ENCODE assay signal across 9 cellular contexts in the genomic region with DNA sequence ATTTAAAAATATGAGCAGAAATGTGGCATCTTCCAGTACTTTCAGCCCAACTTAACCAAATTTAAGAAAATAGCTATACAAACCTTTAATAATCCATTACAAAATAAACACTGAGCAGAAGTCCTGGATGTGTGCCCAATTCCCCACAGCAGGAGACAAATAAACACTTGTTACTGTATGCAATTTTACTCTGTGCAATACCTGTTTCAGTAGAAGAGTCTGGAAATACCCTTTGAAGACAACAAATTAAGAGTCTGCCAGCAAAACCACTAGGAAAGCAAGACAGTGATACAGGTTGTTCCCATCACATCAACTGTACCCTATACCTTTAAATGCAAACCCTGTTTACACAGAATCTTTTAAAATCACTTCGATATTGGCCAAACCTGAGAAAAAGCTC. TPM values are rescaled to one million over a fixed set of nuclear protein-coding genes. Genes with fewer than 3 reads are reported as not detected.
A peak's percentile ranks its signal among the peaks of the same experiment; 100 is the strongest.
DNase-seq lines count a peak whose midpoint lies in the region; ATAC-seq lines count a peak whose summit lies in the region.
"Had no signal": no experiment of that assay in that cellular context is flagged by ENCODE, and none has a peak within 500 bp of the region (broad histone marks: within the 10 kb centered on the region; RNA-seq: fewer than 3 reads in every experiment).

No MANE protein-coding gene starts in this region.

- H3K27ac Mint-ChIP-seq in activated CD4-positive, alpha-beta memory T cell treated with anti-CD3 and anti-CD28 coated beads, Interleukin-2, amount 10 ng/mL, durations not matched to agents 7 days and 5 days: no peak overlapping the region

- POLR2A ChIA-PET in activated CD4-positive, alpha-beta memory T cell treated with anti-CD3 and anti-CD28 coated beads, Interleukin-2, amount 10 ng/mL, durations not matched to agents 7 days and 5 days (lab: Charles Lee): no interaction called here

- H3K9me3 Mint-ChIP-seq in activated CD4-positive, alpha-beta memory T cell treated with anti-CD3 and anti-CD28 coated beads, Interleukin-2, amount 10 ng/mL, durations not matched to agents 7 days and 5 days: no peaks in the 10 kb centered on the region

- ATAC-seq in HG02852 (IDR thresholded peaks at IDR 0.05; ENCODE audit: unreplicated experiment) (peak; percentile 87), esophagus mucosa (peak; percentile 22), HG03135 (IDR thresholded peaks at IDR 0.05; ENCODE audit: unreplicated experiment) (no peak)
- ATAC-seq: sciatic nerve had no signal

- peaks cover 23% of the 10 kb centered on the region for H3K4me1 Mint-ChIP-seq in activated CD4-positive, alpha-beta memory T cell treated with anti-CD3 and anti-CD28 coated beads, Interleukin-2, amount 10 ng/mL, durations not matched to agents 7 days and 5 days

- DNase-seq in DMS53 treated with DMSO at 0.1 percent for 48 hours (lab: John Stamatoyannopoulos, UW; ENCODE audit: unreplicated experiment) (peak; percentile 82), NCI-H345 (lab: John Stamatoyannopoulos, UW) (peak; percentile 85), HUDEP-2 (lab: John Stamatoyannopoulos, UW; ENCODE audit: unreplicated experiment in 76 of 76) (no peak), Ammon's horn (ENCODE audit: low spot score) (no peak)
- DNase-seq in activated CD4-positive, alpha-beta memory T cell treated with anti-CD3 and anti-CD28 coated beads, Interleukin-2, amount 10 ng/mL, durations not matched to agents 7 days and 5 days: no peak

- H3K4me3 Mint-ChIP-seq in activated CD4-positive, alpha-beta memory T cell treated with anti-CD3 and anti-CD28 coated beads, Interleukin-2, amount 10 ng/mL, durations not matched to agents 7 days and 5 days: no peak overlapping the region

- CTCF ChIA-PET in activated CD4-positive, alpha-beta memory T cell treated with anti-CD3 and anti-CD28 coated beads, Interleukin-2, amount 10 ng/mL, durations not matched to agents 7 days and 5 days (lab: Charles Lee): no interaction called here

- H3K36me3 Mint-ChIP-seq in activated CD4-positive, alpha-beta memory T cell treated with anti-CD3 and anti-CD28 coated beads, Interleukin-2, amount 10 ng/mL, durations not matched to agents 7 days and 5 days (ENCODE audit: low read depth): peaks cover 19% of the 10 kb centered on the region

- H3K27me3 Mint-ChIP-seq in activated CD4-positive, alpha-beta memory T cell treated with anti-CD3 and anti-CD28 coated beads, Interleukin-2, amount 10 ng/mL, durations not matched to agents 7 days and 5 days: no peaks in the 10 kb centered on the region

RNA-seq across cellular contexts. Expression of gene RNU4ATAC, which starts 41.4 kb away (rescaled TPM):
- not detected for total RNA-seq in esophagus mucosa
- not detected for total RNA-seq in activated CD4-positive, alpha-beta memory T cell treated with anti-CD3 and anti-CD28 coated beads, Interleukin-2, amount 10 ng/mL, durations not matched to agents 7 days and 5 days
- total RNA-seq: sciatic nerve had no signal

Comparison
In these comparisons a context has a peak if more than half of its experiments do, and no peak if none do; other contexts are left out.
1. DNase-seq: peak in DMS53 treated with DMSO at 0.1 percent for 48 hours (single experiment) and NCI-H345 (single experiment); none in HUDEP-2 (0 of 76), activated CD4-positive, alpha-beta memory T cell treated with anti-CD3 and anti-CD28 coated beads, Interleukin-2, amount 10 ng/mL, durations not matched to agents 7 days and 5 days (single experiment) and Ammon's horn (single experiment).